25 cellular contexts compared by ENCODE assay signal in the genomic region with DNA sequence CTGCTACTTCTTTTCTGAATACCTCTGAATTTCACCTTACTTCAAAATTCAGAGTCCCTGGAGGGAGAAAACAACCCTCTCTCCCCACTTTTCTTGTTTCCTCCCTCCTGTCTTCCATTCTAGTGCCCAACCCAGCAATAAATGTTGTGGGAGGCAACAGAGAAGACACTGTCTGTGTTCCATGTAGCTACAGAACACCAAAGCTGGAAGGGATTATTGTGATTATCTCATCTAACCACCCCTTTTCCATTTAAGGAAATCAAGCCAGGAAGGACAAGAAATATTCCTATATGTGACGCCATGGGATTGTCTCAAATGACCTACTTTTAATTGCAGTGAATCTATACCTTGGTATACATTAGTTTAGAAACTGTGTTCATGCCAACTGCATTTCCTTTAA.
DNase-seq lines count a peak whose midpoint lies in the region; ATAC-seq, FAIRE-seq and TF ChIP-seq lines count a peak whose summit lies in the region.
"Had no signal": no experiment of that assay in that cellular context is flagged by ENCODE, and none has a peak within 500 bp of the region (broad histone marks: within the 10 kb centered on the region; RNA-seq: fewer than 3 reads in every experiment).

No MANE protein-coding gene starts in this region.

- dilution Hi-C loops in keratinocyte (cut with MboI; ENCODE audit: extremely low pct_ligation_motif_present, low sequenced_read_pairs), result no loop called here

- no peaks in the 10 kb centered on the region for H3K36me3 ChIP-seq in ACC112 (ENCODE audit: insufficient read depth, low read length)
- H3K36me3 ChIP-seq in keratinocyte (ENCODE audit: control insufficient read depth in 2 of 2, extremely low read depth in 1 of 2, insufficient read depth in 2 of 2, low read length in 2 of 2), result no peaks in the 10 kb centered on the region
- no peaks in the 10 kb centered on the region for H3K36me3 ChIP-seq in BE2C
- H3K36me3 ChIP-seq: colonic mucosa had no signal

- peaks cover 2% of the 10 kb centered on the region for H3K9me1 ChIP-seq in keratinocyte (ENCODE audit: control insufficient read depth, extremely low read depth, insufficient read depth, low read length)

- DNase-seq in M059J (ENCODE audit: low read depth), result peak; percentile 31
- DNase-seq in chondrocyte (ENCODE audit: low spot score), result no peak
- DNase-seq in keratinocyte (ENCODE audit: low read depth, low spot score), result no peak
- no peak for DNase-seq in mesothelial cell of epicardium (ENCODE audit: low spot score in 2 of 2, unreplicated experiment in 2 of 2)
- no peak for DNase-seq in GOT3 (lab: John Stamatoyannopoulos, UW)
- DNase-seq in BE2C, result no peak
- DNase-seq: activated CD4-positive, alpha-beta memory T cell treated with anti-CD3 and anti-CD28 coated beads, Interleukin-2, amount 10 ng/mL, durations not matched to agents 7 days and 5 days; activated naive CD8-positive, alpha-beta T cell treated with anti-CD3 and anti-CD28 coated beads for 36 hours; colonic mucosa; effector memory CD4-positive, alpha-beta T cell; erythroblast; glutamatergic neuron; mesendoderm; naive B cell; NCI-H1436 treated with DMSO at 0.1 percent for 48 hours; NCI-H524; PC-3; SHP77 treated with DMSO at 0.1 percent for 48 hours; stimulated activated CD4-positive, alpha-beta T cell treated with anti-CD3 and anti-CD28 coated beads, Interleukin-4, amount 100 ng/mL, for 1 hour; T-cell had no signal

- H3K4me1 Mint-ChIP-seq in chondrocyte (ENCODE audit: low read depth), result peaks cover 90% of the 10 kb centered on the region
- H3K4me1 Mint-ChIP-seq in mesothelial cell of epicardium, result peaks cover 30% of the 10 kb centered on the region
- H3K4me1 Mint-ChIP-seq: activated CD4-positive, alpha-beta memory T cell treated with anti-CD3 and anti-CD28 coated beads, Interleukin-2, amount 10 ng/mL, durations not matched to agents 7 days and 5 days; activated naive CD8-positive, alpha-beta T cell treated with anti-CD3 and anti-CD28 coated beads for 36 hours; naive B cell; stimulated activated memory B cell treated with anti-CD40 and anti-IgM and Interleukin-4, amounts not matched to agents 10 μg/mL and 1 μg/mL and 100 μg/mL, for 72 hours; T-cell had no signal

- peak overlapping the region; percentile 77 for H2AFZ ChIP-seq in ACC112 (ENCODE audit: low read length, unreplicated experiment)
- H2AFZ ChIP-seq in keratinocyte (ENCODE audit: control insufficient read depth, low read length), result peak overlapping the region; percentile 14

- no peak for ATAC-seq in HG03571 (IDR thresholded peaks at IDR 0.05; ENCODE audit: unreplicated experiment)
- ATAC-seq: activated CD4-positive, CD25-positive, alpha-beta regulatory T cell treated with anti-CD3 and anti-CD28 coated beads, Interleukin-2, amount 50 U/mL, for 24 hours; stimulated activated memory B cell treated with anti-CD40 and anti-IgM and Interleukin-4, amounts not matched to agents 10 μg/mL and 1 μg/mL and 100 μg/mL, for 72 hours; T-cell had no signal

- H3K4me3 ChIP-seq in ACC112 (ENCODE audit: low read depth, low read length) (no peak overlapping the region), keratinocyte (ENCODE audit: control insufficient read depth in 2 of 3, extremely low read depth in 1 of 3, insufficient read depth in 2 of 3, low read depth in 1 of 3, low read length in 3 of 3) (no peak overlapping the region), BE2C (ENCODE audit: low read depth, low read length) (no peak overlapping the region)
- H3K4me3 ChIP-seq: colonic mucosa had no signal

- FAIRE-seq in keratinocyte (lab: Jason Lieb, UNC), result no peak
- FAIRE-seq: urothelium cell line had no signal

- H3K79me2 ChIP-seq in ACC112 (ENCODE audit: control insufficient read depth, insufficient read depth, low read length, unreplicated experiment) (peaks cover 12% of the 10 kb centered on the region), keratinocyte (ENCODE audit: control insufficient read depth, insufficient read depth, low read length) (no peaks in the 10 kb centered on the region)

- H3K9me3 Mint-ChIP-seq in chondrocyte (ENCODE audit: low read depth) (peaks cover 6% of the 10 kb centered on the region), mesothelial cell of epicardium (peaks cover 7% of the 10 kb centered on the region)
- H3K9me3 Mint-ChIP-seq: activated CD4-positive, alpha-beta memory T cell treated with anti-CD3 and anti-CD28 coated beads, Interleukin-2, amount 10 ng/mL, durations not matched to agents 7 days and 5 days; activated naive CD8-positive, alpha-beta T cell treated with anti-CD3 and anti-CD28 coated beads for 36 hours; stimulated activated memory B cell treated with anti-CD40 and anti-IgM and Interleukin-4, amounts not matched to agents 10 μg/mL and 1 μg/mL and 100 μg/mL, for 72 hours had no signal

- H3K4me3 Mint-ChIP-seq in chondrocyte (ENCODE audit: unreplicated experiment) (no peak overlapping the region), mesothelial cell of epicardium (no peak overlapping the region)
- H3K4me3 Mint-ChIP-seq: activated CD4-positive, alpha-beta memory T cell treated with anti-CD3 and anti-CD28 coated beads, Interleukin-2, amount 10 ng/mL, durations not matched to agents 7 days and 5 days; activated naive CD8-positive, alpha-beta T cell treated with anti-CD3 and anti-CD28 coated beads for 36 hours; naive B cell; stimulated activated memory B cell treated with anti-CD40 and anti-IgM and Interleukin-4, amounts not matched to agents 10 μg/mL and 1 μg/mL and 100 μg/mL, for 72 hours; T-cell had no signal

- no peaks in the 10 kb centered on the region for H3K27me3 Mint-ChIP-seq in chondrocyte (ENCODE audit: low read depth)
- H3K27me3 Mint-ChIP-seq in mesothelial cell of epicardium (ENCODE audit: low read depth), result no peaks in the 10 kb centered on the region

- no peaks in the 10 kb centered on the region for H4K20me1 ChIP-seq in keratinocyte (ENCODE audit: control insufficient read depth, extremely low read depth, insufficient read depth, low read length)

- H3K27me3 ChIP-seq in ACC112 (ENCODE audit: insufficient read depth, low read length) (no peaks in the 10 kb centered on the region), keratinocyte (ENCODE audit: control insufficient read depth, extremely low read depth, insufficient read depth, low read length) (no peaks in the 10 kb centered on the region), BE2C (no peaks in the 10 kb centered on the region)
- H3K27me3 ChIP-seq: colonic mucosa had no signal

- H3K27ac Mint-ChIP-seq in chondrocyte (ENCODE audit: unreplicated experiment) (peak overlapping the region; percentile 88), mesothelial cell of epicardium (no peak overlapping the region)
- H3K27ac Mint-ChIP-seq: activated CD4-positive, alpha-beta memory T cell treated with anti-CD3 and anti-CD28 coated beads, Interleukin-2, amount 10 ng/mL, durations not matched to agents 7 days and 5 days; activated naive CD8-positive, alpha-beta T cell treated with anti-CD3 and anti-CD28 coated beads for 36 hours; naive B cell; stimulated activated memory B cell treated with anti-CD40 and anti-IgM and Interleukin-4, amounts not matched to agents 10 μg/mL and 1 μg/mL and 100 μg/mL, for 72 hours; T-cell had no signal

- H3K4me2 ChIP-seq in keratinocyte (ENCODE audit: control insufficient read depth, extremely low read depth, insufficient read depth, low read depth, low read length), result no peak overlapping the region

- peaks cover 86% of the 10 kb centered on the region for H3K4me1 ChIP-seq in ACC112 (ENCODE audit: control insufficient read depth, insufficient read depth, low read length, unreplicated experiment)
- peaks cover 30% of the 10 kb centered on the region for H3K4me1 ChIP-seq in keratinocyte (ENCODE audit: control insufficient read depth, extremely low read depth, insufficient read depth, low read length)
- no peaks in the 10 kb centered on the region for H3K4me1 ChIP-seq in BE2C
- H3K4me1 ChIP-seq: colonic mucosa had no signal

- TF ChIP-seq CTCF in chondrocyte (IDR thresholded peaks at IDR 0.05) (no peak), keratinocyte (optimal IDR thresholded peaks at IDR 0.05 in 1 of 3, IDR thresholded peaks at IDR 0.05 in 1 of 3, conservative IDR thresholded peaks at IDR 0.05 in 1 of 3; ENCODE audit: extremely low read depth in 1 of 3, insufficient read depth in 2 of 3, low read length in 3 of 3) (no peak), mesothelial cell of epicardium (IDR thresholded peaks at IDR 0.05; ENCODE audit: unreplicated experiment) (no peak), BE2C (IDR thresholded peaks at IDR 0.05; ENCODE audit: low read depth, low read length) (no peak)

- H3K9me3 ChIP-seq in keratinocyte (ENCODE audit: control insufficient read depth, low read depth, low read length) (no peaks in the 10 kb centered on the region), BE2C (no peaks in the 10 kb centered on the region)
- H3K9me3 ChIP-seq: colonic mucosa had no signal

- peak overlapping the region; percentile 98 for H3K27ac ChIP-seq in ACC112 (ENCODE audit: low read depth, low read length)
- H3K27ac ChIP-seq in keratinocyte (ENCODE audit: control insufficient read depth, insufficient read depth, low read length), result no peak overlapping the region
- H3K27ac ChIP-seq: colonic mucosa had no signal

- H3K36me3 Mint-ChIP-seq in chondrocyte (ENCODE audit: low read depth) (no peaks in the 10 kb centered on the region), mesothelial cell of epicardium (no peaks in the 10 kb centered on the region)
- H3K36me3 Mint-ChIP-seq: activated naive CD8-positive, alpha-beta T cell treated with anti-CD3 and anti-CD28 coated beads for 36 hours; stimulated activated memory B cell treated with anti-CD40 and anti-IgM and Interleukin-4, amounts not matched to agents 10 μg/mL and 1 μg/mL and 100 μg/mL, for 72 hours; T-cell had no signal

- no peak overlapping the region for H3K9ac ChIP-seq in keratinocyte (ENCODE audit: control insufficient read depth, extremely low read depth, insufficient read depth, low read length)
